Comparison of ENCODE assay signal across 8 cellular contexts in the genomic region with DNA sequence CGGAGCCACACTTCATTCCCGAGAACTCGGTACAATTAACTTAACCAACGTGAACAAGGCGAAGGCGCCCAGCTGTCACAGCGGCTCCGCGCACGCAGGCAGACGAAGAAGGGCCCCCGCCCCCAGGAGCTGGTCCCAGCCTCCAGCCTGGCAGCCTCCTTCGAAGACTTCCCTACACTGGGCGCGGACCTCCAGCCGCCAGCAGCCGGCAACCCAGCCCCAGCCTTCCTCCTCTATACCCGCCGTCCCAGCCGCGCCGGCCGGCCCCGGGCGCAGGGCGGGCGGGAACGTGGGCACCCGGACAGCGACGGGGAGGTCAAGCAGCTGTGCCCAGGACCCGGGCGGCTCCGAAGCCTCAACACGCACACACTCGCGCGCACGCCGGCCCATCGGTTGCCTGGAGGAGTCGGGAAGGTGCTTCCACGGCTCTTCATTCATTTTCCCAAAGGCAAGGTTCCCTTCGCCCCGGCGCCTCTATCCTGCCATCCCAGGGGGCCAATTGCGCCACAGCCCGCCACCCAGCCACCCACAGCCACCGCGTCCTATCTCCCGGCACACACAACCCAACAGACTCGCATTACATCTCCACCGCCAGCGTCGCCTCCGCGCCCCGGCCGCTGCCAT. TPM values are rescaled to one million over a fixed set of nuclear protein-coding genes. Genes with fewer than 3 reads are reported as not detected.
A peak's percentile ranks its signal among the peaks of the same experiment; 100 is the strongest.
DNase-seq lines count a peak whose midpoint lies in the region; ATAC-seq, FAIRE-seq and TF ChIP-seq lines count a peak whose summit lies in the region.

No MANE protein-coding gene starts in this region.

- CTCF ChIA-PET in A549 (lab: Yijun Ruan, JAX) (interaction anchor here (0.6 to 4.4 kb wide), 7 partner anchors 12 to 315 kb away, joined by 3 to 45 read pairs (median 6); no protein-coding TSS in a partner anchor), HEK293 (lab: Yijun Ruan, JAX) (interaction anchor here (0.6 to 2.7 kb wide), 5 partner anchors 16 to 261 kb away, joined by 3 to 17 read pairs (median 3); no protein-coding TSS in a partner anchor), HEK293T (lab: Yijun Ruan, JAX) (interaction anchor here (0.6 kb wide), 1 partner anchor 97 kb away, joined by 3 read pairs; no protein-coding TSS in a partner anchor)

- peaks cover 14% of the 10 kb centered on the region for H3K4me1 ChIP-seq in A549
- H3K4me1 ChIP-seq in HEK293 (ENCODE audit: control insufficient read depth, insufficient read depth, low read length) = peaks cover 13% of the 10 kb centered on the region
- peaks cover 21 to 74% of the 10 kb centered on the region in 2 donors for H3K4me1 ChIP-seq in left lung
- peaks cover 0 to 48% (median 32%) of the 10 kb centered on the region in 5 donors for H3K4me1 ChIP-seq in subcutaneous abdominal adipose tissue (ENCODE audit: control insufficient read depth in 5 of 5, insufficient read depth in 5 of 5, low read length in 5 of 5)

- H3K4me3 ChIP-seq in A549 = peak overlapping the region; percentile 69
- H3K4me3 ChIP-seq in HEK293 (ENCODE audit: low read depth, low read length) = peak overlapping the region; percentile 66
- peak overlapping the region; percentile 72 for H3K4me3 ChIP-seq in bronchial epithelial cell (ENCODE audit: low read depth, low read length)
- H3K4me3 ChIP-seq in left lung = peak overlapping the region; percentile 75 to 76
- H3K4me3 ChIP-seq in subcutaneous abdominal adipose tissue (ENCODE audit: low read depth in 1 of 5, low read length in 5 of 5) = peak overlapping the region in 4 of 5 donors; percentile 59 to 77 (median 72)

- no peak for TF ChIP-seq POLR2A in A549 (IDR thresholded peaks at IDR 0.05; ENCODE audit: low read length)

- DNase-seq in A549 (ENCODE audit: low read depth in 1 of 2, low spot score in 1 of 2) (peak in 1 of 2 experiments; percentile 21), bronchial epithelial cell (ENCODE audit: low read depth) (no peak), left lung (peak; percentile 66 to 92), activated gamma-delta T cell (lab: John Stamatoyannopoulos, UW) (no peak), HEK293T (ENCODE audit: extremely low spot score) (no peak)

- POLR2A ChIA-PET in A549 (lab: Yijun Ruan, JAX) (interaction anchor here (1.2 to 3.7 kb wide), 3 partner anchors 15 to 96 kb away, joined by 3 to 30 read pairs (median 18); no protein-coding TSS in a partner anchor), HEK293 (lab: Yijun Ruan, JAX) (interaction anchor here (0.7 to 2.4 kb wide), 6 partner anchors 14 to 294 kb away, joined by 3 to 8 read pairs (median 4); no protein-coding TSS in a partner anchor), HEK293T (lab: Yijun Ruan, JAX) (interaction anchor here (0.7 to 1.9 kb wide), 2 partner anchors 8 to 14 kb away, joined by 3 to 6 read pairs; no protein-coding TSS in a partner anchor)

- WGBS in A549 (ENCODE audit: missing lambda C conversion rate) = 43% methylated on average over 29 of the region's 59 CpGs

- intact Hi-C loops in left lung (cut with DNase I) = no loop called here

- H3K27me3 ChIP-seq in bronchial epithelial cell (ENCODE audit: control insufficient read depth, insufficient read depth, low read length) (no peaks in the 10 kb centered on the region), left lung (peaks cover 0 to 49% of the 10 kb centered on the region in 2 donors), subcutaneous abdominal adipose tissue (ENCODE audit: control insufficient read depth in 5 of 5, insufficient read depth in 4 of 5, low read length in 5 of 5) (peaks cover 0 to 11% (median 9%) of the 10 kb centered on the region in 5 donors)

- FAIRE-seq in A549 (lab: Jason Lieb, UNC) = no peak
- no peak for FAIRE-seq in bronchial epithelial cell (lab: Jason Lieb, UNC)

- H3K27ac ChIP-seq in A549 (peak overlapping the region; percentile 73 to 92; a peak in 5 of 6 replicates), HEK293 (ENCODE audit: extremely low read depth, low read depth, low read length) (no peak overlapping the region; the same call in 1 of the 2 replicates), left lung (peak overlapping the region; percentile 80 to 92), subcutaneous abdominal adipose tissue (ENCODE audit: low read depth, low read length) (no peak overlapping the region)

- peak overlapping the region in 3 of 5 donors; percentile 55 to 80 (median 64) for H3K9ac ChIP-seq in subcutaneous abdominal adipose tissue (ENCODE audit: low read length in 5 of 5)

- H3K36me3 ChIP-seq in HEK293 (ENCODE audit: control insufficient read depth in 2 of 2, insufficient read depth in 1 of 2, low read length in 2 of 2) (no peaks in the 10 kb centered on the region), bronchial epithelial cell (ENCODE audit: control insufficient read depth, insufficient read depth, low read length) (no peaks in the 10 kb centered on the region), left lung (no peaks in the 10 kb centered on the region), subcutaneous abdominal adipose tissue (ENCODE audit: control insufficient read depth in 5 of 5, insufficient read depth in 5 of 5, low read length in 5 of 5) (no peaks in the 10 kb centered on the region)

- ATAC-seq in A549 (peak; percentile 19 to 30; a peak in 5 of 6 replicates), left lung (peak; percentile 18), GM21619 (IDR thresholded peaks at IDR 0.05; ENCODE audit: unreplicated experiment) (no peak)

- no peak for TF ChIP-seq RAD21 in A549 (conservative IDR thresholded peaks at IDR 0.05 in 1 of 2, IDR thresholded peaks at IDR 0.05 in 1 of 2)

- H3K4me2 ChIP-seq in A549 = peak overlapping the region; percentile 91

- no peak for TF ChIP-seq EP300 in A549 (IDR thresholded peaks at IDR 0.05)

- TF ChIP-seq CTCF in A549 (IDR thresholded peaks at IDR 0.05) (no peak), HEK293 (tag by site-specific recombination; IDR thresholded peaks at IDR 0.05) (no peak), bronchial epithelial cell (IDR thresholded peaks at IDR 0.05; ENCODE audit: insufficient read depth, low read length, severe bottlenecking) (no peak), left lung (IDR thresholded peaks at IDR 0.05) (no peak)

- H3K9me3 ChIP-seq in A549 (0 out of 3 replicates have a peak, but pooled peaks cover 3% of the 10 kb centered on the region), HEK293 (ENCODE audit: control insufficient read depth, insufficient read depth, low read depth, low read length) (no peaks in the 10 kb centered on the region), left lung (no peaks in the 10 kb centered on the region), subcutaneous abdominal adipose tissue (ENCODE audit: control insufficient read depth in 5 of 5, low read length in 5 of 5) (peaks cover 3 to 6% (median 5%) of the 10 kb centered on the region in 5 donors)

TF ChIP-seq in A549, 52 proteins besides CTCF, POLR2A, EP300 and RAD21:
- TF ChIP-seq MAFK (IDR thresholded peaks at IDR 0.05; ENCODE audit: partially characterized antibody) = no peak
- no peak for TF ChIP-seq HOXB13 (CRISPR knock-in tag; IDR thresholded peaks at IDR 0.05; ENCODE audit: low read depth)
- no peak for TF ChIP-seq HES2 (IDR thresholded peaks at IDR 0.05)
- TF ChIP-seq CEBPB (IDR thresholded peaks at IDR 0.05) = peak in 1 of 2 experiments; percentile 13; a peak in 1 of 4 replicates
- no peak for TF ChIP-seq JUNB (IDR thresholded peaks at IDR 0.05)
- no peak for TF ChIP-seq MAX (IDR thresholded peaks at IDR 0.05)
- TF ChIP-seq FOSB (CRISPR knock-in tag; IDR thresholded peaks at IDR 0.05) = no peak

TF ChIP-seq in HEK293, 187 proteins besides CTCF, POLR2A, EP300 and RAD21:
- TF ChIP-seq EGR2 (tag by site-specific recombination; IDR thresholded peaks at IDR 0.05; ENCODE audit: low read depth) (peak; percentile 36; the same call in 1 of the 2 replicates), KLF7 (tag by site-specific recombination; IDR thresholded peaks at IDR 0.05; ENCODE audit: borderline replicate concordance) (no peak), ZIC2 (tag by site-specific recombination; IDR thresholded peaks at IDR 0.05) (peak; percentile 38; the same call in 1 of the 2 replicates), ZNF529 (tag by site-specific recombination; IDR thresholded peaks at IDR 0.05; ENCODE audit: insufficient replicate concordance) (peak; percentile 77), ZBTB20 (tag by site-specific recombination; IDR thresholded peaks at IDR 0.05) (no peak), GLIS1 (tag by site-specific recombination; IDR thresholded peaks at IDR 0.05) (peak; percentile 62), GLIS2 (tag by site-specific recombination; IDR thresholded peaks at IDR 0.05) (peak; percentile 12), ZNF423 (tag by site-specific recombination; IDR thresholded peaks at IDR 0.05) (peak; percentile 69)

TF ChIP-seq in HEK293T, 16 proteins besides CTCF, POLR2A, EP300 and RAD21:
- TF ChIP-seq FOXA1 (IDR thresholded peaks at IDR 0.05) (no peak), HDGF (IDR thresholded peaks at IDR 0.05; ENCODE audit: borderline replicate concordance) (no peak), FOXM1 (IDR thresholded peaks at IDR 0.05; ENCODE audit: borderline replicate concordance) (no peak), TARDBP (IDR thresholded peaks at IDR 0.05) (no peak), ELF4 (IDR thresholded peaks at IDR 0.05) (no peak), SUZ12 (IDR thresholded peaks at IDR 0.05) (no peak), ZNF384 (IDR thresholded peaks at IDR 0.05) (no peak), FOXK2 (IDR thresholded peaks at IDR 0.05) (no peak)

RNA-seq across cellular contexts. Expression of gene CHST15, which starts 1.6 kb away (rescaled TPM):
- polyA plus RNA-seq in A549 (2011; rRNA removed) (10.3 and 10.4 TPM in 2 replicates), A549 (2017; fragmentation: RNase III; extraction: RNeasy Plus Mini Kit Qiagen cat#74134 plus additional on column Dnase treatment) (5.1 to 5.8 TPM (median 5.6 TPM) in 3 replicates)
- polyA plus RNA-seq in A549 (2012; cell fraction: cytosol; rRNA removed) = 2.5 and 3.2 TPM in 2 replicates
- 3.5 and 4.5 TPM in 2 replicates for polyA plus RNA-seq in A549 (2012; cell fraction: nucleus; rRNA removed)
- 12.5 and 12.6 TPM in 2 replicates for polyA minus RNA-seq in A549 (2011; rRNA and poly(A)+ RNA removed)
- total RNA-seq in bronchial epithelial cell (11.1 and 12.8 TPM in 2 replicates), left lung (10 to 100 TPM; 30.3 to 53.3 TPM)

Comparison
In these comparisons a context has a peak if more than half of its experiments do, and no peak if none do; other contexts are left out.
1. DNase-seq: peak in left lung (2 of 2); none in bronchial epithelial cell (single experiment), activated gamma-delta T cell (single experiment) and HEK293T (single experiment).
2. H3K27ac ChIP-seq: peak in A549 (2 of 2) and left lung (2 of 2); none in HEK293 (single experiment) and subcutaneous abdominal adipose tissue (single experiment).
3. Peak in every context shown above with its lines, with median percentiles within 50 percentile points of each other: H3K4me3 ChIP-seq.